Comparison of ENCODE assay signal across 1 cellular context in the genomic region with DNA sequence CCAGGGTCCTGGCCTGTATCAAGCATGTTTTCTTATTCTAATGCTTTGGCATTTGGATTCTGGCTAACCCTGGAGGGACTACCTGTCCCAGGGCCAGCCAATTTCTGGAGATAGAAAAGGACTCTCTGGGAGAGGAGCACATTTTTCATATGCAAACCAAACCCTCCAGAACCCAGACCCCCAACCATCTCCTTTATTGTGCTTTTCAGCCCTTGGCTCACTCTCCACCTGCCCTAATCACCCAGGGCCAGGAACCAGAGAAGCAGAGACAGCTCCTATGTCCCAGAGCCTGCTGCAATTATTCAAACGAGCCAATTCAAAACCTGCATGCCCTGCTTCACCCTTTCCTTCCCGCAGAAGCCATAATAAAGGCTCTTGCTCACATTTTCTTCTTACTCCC.
A peak's percentile ranks its signal among the peaks of the same experiment; 100 is the strongest.
TF ChIP-seq lines count a peak whose summit lies in the region.

No MANE protein-coding gene starts in this region.

TF ChIP-seq in WTC11, 78 proteins besides CTCF, POLR2A, EP300 and RAD21 (continued from another document):
- peak; percentile 32; the same call in 1 of the 2 replicates for TF ChIP-seq ZNF423 (CRISPR knock-in tag; IDR thresholded peaks at IDR 0.05)
- no peak for TF ChIP-seq ZNF138 (CRISPR knock-in tag; conservative IDR thresholded peaks at IDR 0.05)
- TF ChIP-seq RORB (CRISPR knock-in tag; IDR thresholded peaks at IDR 0.05): no peak
- no peak for TF ChIP-seq SMAD3 (CRISPR knock-in tag; IDR thresholded peaks at IDR 0.05; ENCODE audit: borderline replicate concordance)
- TF ChIP-seq, protein P1, sequence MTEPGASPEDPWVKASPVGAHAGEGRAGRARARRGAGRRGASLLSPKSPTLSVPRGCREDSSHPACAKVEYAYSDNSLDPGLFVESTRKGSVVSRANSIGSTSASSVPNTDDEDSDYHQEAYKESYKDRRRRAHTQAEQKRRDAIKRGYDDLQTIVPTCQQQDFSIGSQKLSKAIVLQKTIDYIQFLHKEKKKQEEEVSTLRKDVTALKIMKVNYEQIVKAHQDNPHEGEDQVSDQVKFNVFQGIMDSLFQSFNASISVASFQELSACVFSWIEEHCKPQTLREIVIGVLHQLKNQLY (CRISPR knock-in tag; IDR thresholded peaks at IDR 0.05): no peak
- TF ChIP-seq, protein P2, sequence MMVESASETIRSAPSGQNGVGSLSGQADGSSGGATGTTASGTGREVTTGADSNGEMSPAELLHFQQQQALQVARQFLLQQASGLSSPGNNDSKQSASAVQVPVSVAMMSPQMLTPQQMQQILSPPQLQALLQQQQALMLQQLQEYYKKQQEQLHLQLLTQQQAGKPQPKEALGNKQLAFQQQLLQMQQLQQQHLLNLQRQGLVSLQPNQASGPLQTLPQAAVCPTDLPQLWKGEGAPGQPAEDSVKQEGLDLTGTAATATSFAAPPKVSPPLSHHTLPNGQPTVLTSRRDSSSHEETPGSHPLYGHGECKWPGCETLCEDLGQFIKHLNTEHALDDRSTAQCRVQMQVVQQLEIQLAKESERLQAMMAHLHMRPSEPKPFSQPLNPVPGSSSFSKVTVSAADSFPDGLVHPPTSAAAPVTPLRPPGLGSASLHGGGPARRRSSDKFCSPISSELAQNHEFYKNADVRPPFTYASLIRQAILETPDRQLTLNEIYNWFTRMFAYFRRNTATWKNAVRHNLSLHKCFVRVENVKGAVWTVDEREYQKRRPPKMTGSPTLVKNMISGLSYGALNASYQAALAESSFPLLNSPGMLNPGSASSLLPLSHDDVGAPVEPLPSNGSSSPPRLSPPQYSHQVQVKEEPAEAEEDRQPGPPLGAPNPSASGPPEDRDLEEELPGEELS (CRISPR knock-in tag; IDR thresholded peaks at IDR 0.05): no peak
- TF ChIP-seq RELA (CRISPR knock-in tag; IDR thresholded peaks at IDR 0.05; ENCODE audit: borderline replicate concordance): no peak
- no peak for TF ChIP-seq NR2C2 (CRISPR knock-in tag; IDR thresholded peaks at IDR 0.05)
- TF ChIP-seq ESRRA (CRISPR knock-in tag; IDR thresholded peaks at IDR 0.05; ENCODE audit: borderline replicate concordance): no peak
